ENCODE assay signal across 8 cellular contexts in genomic region chr4:185424905-185425599, GRCh38. TPM values are rescaled to one million over a fixed set of nuclear protein-coding genes. Genes with fewer than 3 reads are reported as not detected.
A peak's percentile ranks its signal among the peaks of the same experiment; 100 is the strongest.
DNase-seq lines count a peak whose midpoint lies in the region; ATAC-seq and TF ChIP-seq lines count a peak whose summit lies in the region.

No MANE protein-coding gene starts in this region.

- WGBS in urinary bladder = 15% methylated on average over 12 of the region's 12 CpGs

- peak; percentile 18 for DNase-seq in DMS53 treated with DMSO at 0.1 percent for 48 hours (lab: John Stamatoyannopoulos, UW; ENCODE audit: unreplicated experiment)
- no peak for DNase-seq in GM23338 (ENCODE audit: low spot score)
- DNase-seq in RWPE1 (ENCODE audit: low spot score) = peak; percentile 30
- peak in 1 of 10 donors; percentile 11 for DNase-seq in dorsolateral prefrontal cortex
- DNase-seq in memory B cell (ENCODE audit: low spot score in 2 of 2) = peak in 1 of 2 donors; percentile 20

- no peaks in the 10 kb centered on the region for H3K9me2 ChIP-seq in GM23338 (ENCODE audit: insufficient read depth)

- POLR2A ChIA-PET in RWPE1 (lab: Yijun Ruan, JAX; ENCODE audit: low non-redundant PET) = interaction anchor here (1.5 kb wide), 1 partner anchor 28 kb away, joined by 4 read pairs; the partner anchor contains the start of gene ANKRD37

- H2AFZ ChIP-seq in GM23338 = peak overlapping the region; percentile 93

- H3K36me3 ChIP-seq in GM23338 (ENCODE audit: insufficient read depth) (no peaks in the 10 kb centered on the region), urinary bladder (ENCODE audit: insufficient read depth) (no peaks in the 10 kb centered on the region)

- H3K4me3 ChIP-seq in GM23338 = peak overlapping the region; percentile 96
- peak overlapping the region; percentile 64 to 99 (median 89) for H3K4me3 ChIP-seq in dorsolateral prefrontal cortex
- peak overlapping the region; percentile 51 for H3K4me3 ChIP-seq in urinary bladder (ENCODE audit: low read depth, low read length)

- no peaks in the 10 kb centered on the region; the same call in 2 of the 3 replicates for H3K36me3 Mint-ChIP-seq in GM23338 (ENCODE audit: low read depth)
- H3K36me3 Mint-ChIP-seq in memory B cell = peaks cover 8% of the 10 kb centered on the region

- intact Hi-C loops in dorsolateral prefrontal cortex (cut with DNase I) = loop anchor here (2.0 to 10.0 kb wide), 3 partner anchors 28 to 220 kb away; partner anchors contain the start of genes ANKRD37 (in 1 of the 2), CFAP97 (in 1 of the 2) and SNX25 (in 1 of the 2)

- TF ChIP-seq CTCF in GM23338 (conservative IDR thresholded peaks at IDR 0.05; ENCODE audit: low read depth in 2 of 2) = no peak
- no peak for TF ChIP-seq CTCF in RWPE1 (conservative IDR thresholded peaks at IDR 0.05; ENCODE audit: low read depth)
- no peak for TF ChIP-seq CTCF in dorsolateral prefrontal cortex (IDR thresholded peaks at IDR 0.05 in 54 of 56, conservative IDR thresholded peaks at IDR 0.05 in 2 of 56; ENCODE audit: low read depth in 1 of 56, partially characterized antibody in 56 of 56)

- H3K4me3 Mint-ChIP-seq in GM23338 (peak overlapping the region; percentile 89), memory B cell (peak overlapping the region; percentile 86)

- peaks cover 5% of the 10 kb centered on the region; the same call in 1 of the 2 replicates for H3K4me1 ChIP-seq in GM23338 (ENCODE audit: insufficient read depth)
- H3K4me1 ChIP-seq in urinary bladder (ENCODE audit: insufficient read depth) = no peaks in the 10 kb centered on the region

- H3K4me1 Mint-ChIP-seq in GM23338 (peaks cover 7% of the 10 kb centered on the region), memory B cell (peaks cover 20% of the 10 kb centered on the region)

- no peaks in the 10 kb centered on the region for H4K20me1 ChIP-seq in GM23338 (replicated peaks; ENCODE audit: insufficient read depth)

- H3F3A ChIP-seq in GM23338 (replicated peaks; ENCODE audit: low read depth) = no peaks in the 10 kb centered on the region

- ATAC-seq in GM23338 (peak; percentile 24), memory B cell (ENCODE audit: low read depth) (no peak), HG02623 (IDR thresholded peaks at IDR 0.05; ENCODE audit: unreplicated experiment) (no peak), GM18519 (IDR thresholded peaks at IDR 0.05; ENCODE audit: low FRiP score, unreplicated experiment) (no peak)

- H3K27me3 Mint-ChIP-seq in GM23338 (ENCODE audit: insufficient read depth, low read depth, poor library complexity) (peaks cover 6% of the 10 kb centered on the region), memory B cell (peaks cover 3% of the 10 kb centered on the region)

- H3K79me2 ChIP-seq in GM23338 (replicated peaks; ENCODE audit: insufficient read depth) = peaks cover 13% of the 10 kb centered on the region

- H3K4me2 ChIP-seq in GM23338 = peak overlapping the region; percentile 99

- H3K27me3 ChIP-seq in GM23338 (ENCODE audit: insufficient read depth) = no peaks in the 10 kb centered on the region
- no peaks in the 10 kb centered on the region for H3K27me3 ChIP-seq in dorsolateral prefrontal cortex

- H3K27ac Mint-ChIP-seq in GM23338 (peak overlapping the region; percentile 100), memory B cell (peak overlapping the region; percentile 96)

- H3K27ac ChIP-seq in GM23338 (ENCODE audit: low read depth) (no peak overlapping the region), RWPE1 (peak overlapping the region; percentile 89), dorsolateral prefrontal cortex (peak overlapping the region; percentile 79 to 100 (median 99)), urinary bladder (ENCODE audit: low read depth) (peak overlapping the region; percentile 96)

- H3K9me3 Mint-ChIP-seq in GM23338 = no peaks in the 10 kb centered on the region; the same call in 2 of the 3 replicates
- H3K9me3 Mint-ChIP-seq in memory B cell = no peaks in the 10 kb centered on the region

- CTCF ChIA-PET in RWPE1 (lab: Yijun Ruan, JAX) = interaction anchor here (0.7 kb wide), 1 partner anchor 129 kb away, joined by 3 read pairs; no protein-coding TSS in a partner anchor

TF ChIP-seq in GM23338, 12 proteins besides CTCF, POLR2A, EP300 and RAD21:
- no peak for TF ChIP-seq EZH2 (IDR thresholded peaks at IDR 0.05; ENCODE audit: low read depth, unreplicated experiment)
- no peak for TF ChIP-seq ZNF331 (CRISPR knock-in tag; IDR thresholded peaks at IDR 0.05; ENCODE audit: low read depth)

RNA-seq across cellular contexts. Expression of gene UFSP2, which starts 0.7 kb away (rescaled TPM):
- total RNA-seq in GM23338 (2014; rRNA removed; shearing (Covaris generic)) = 29.0 and 30.7 TPM in 2 replicates
- polyA plus RNA-seq in GM23338 (2016; fragmentation: Nextera tagmentation; extraction: Ambion mirVana) = 53.0 and 55.9 TPM in 2 replicates
- total RNA-seq in dorsolateral prefrontal cortex = 10 to 100 TPM; 15.1 to 59.4 (median 31.0) TPM
- total RNA-seq in urinary bladder = 77.2 TPM
- polyA plus RNA-seq in urinary bladder = 36.4 TPM

RNA-seq across cellular contexts. Expression of gene ANKRD37, which starts 28.4 kb away (rescaled TPM):
- total RNA-seq in GM23338 (2014; rRNA removed; shearing (Covaris generic)) = 1.8 and 6.2 TPM in 2 replicates
- polyA plus RNA-seq in GM23338 (2016; fragmentation: Nextera tagmentation; extraction: Ambion mirVana) = 4.9 and 5.0 TPM in 2 replicates
- total RNA-seq in dorsolateral prefrontal cortex = 10 to 100 TPM in 117 of 120 experiments, 1 to 10 TPM in 3; 8.7 to 70.8 (median 21.4) TPM
- 27.3 TPM for total RNA-seq in urinary bladder
- polyA plus RNA-seq in urinary bladder = 19.9 TPM

RNA-seq across cellular contexts. Expression of gene LRP2BP, which starts 29.3 kb away (rescaled TPM):
- total RNA-seq in GM23338 (2014; rRNA removed; shearing (Covaris generic)) = 0.28 and 0.70 TPM in 2 replicates
- polyA plus RNA-seq in GM23338 (2016; fragmentation: Nextera tagmentation; extraction: Ambion mirVana) = 1.7 and 1.8 TPM in 2 replicates
- total RNA-seq in dorsolateral prefrontal cortex = 10 to 100 TPM in 80 of 120 experiments, 1 to 10 TPM in 40; 6.0 to 25.1 (median 11.4) TPM
- total RNA-seq in urinary bladder = 5.4 TPM
- polyA plus RNA-seq in urinary bladder = 0.41 TPM

RNA-seq across cellular contexts. Expression of gene CCDC110, which starts 46.5 kb away (rescaled TPM):
- 0.97 and 5.4 TPM in 2 replicates for total RNA-seq in GM23338 (2014; rRNA removed; shearing (Covaris generic))
- polyA plus RNA-seq in GM23338 (2016; fragmentation: Nextera tagmentation; extraction: Ambion mirVana) (3.9 and 6.7 TPM in 2 replicates), urinary bladder (2.0 TPM)
- total RNA-seq in dorsolateral prefrontal cortex (1 to 10 TPM; 1.1 to 7.8 (median 3.4) TPM), urinary bladder (18.2 TPM)
